ENCODE assay signal across 1 cellular context in genomic region chr6:36028088-36028886, GRCh38.
TF ChIP-seq lines count a peak whose summit lies in the region.

No MANE protein-coding gene starts in this region.

TF ChIP-seq in K562, 482 proteins besides CTCF, POLR2A, EP300 and RAD21 (continued from another document and continues in another):
- TF ChIP-seq ZNF318 (IDR thresholded peaks at IDR 0.05; ENCODE audit: borderline replicate concordance in 1 of 2, low read depth in 1 of 2) = no peak
- TF ChIP-seq NUFIP1 (IDR thresholded peaks at IDR 0.05; ENCODE audit: partially characterized antibody) = no peak
- no peak for TF ChIP-seq DLX4 (CRISPR knock-in tag; IDR thresholded peaks at IDR 0.05)
- TF ChIP-seq CHD7 (IDR thresholded peaks at IDR 0.05; ENCODE audit: low read depth, low read length) = no peak
- no peak for TF ChIP-seq ELF4 (CRISPR knock-in tag; IDR thresholded peaks at IDR 0.05)
- no peak for TF ChIP-seq TCF15 (CRISPR knock-in tag; IDR thresholded peaks at IDR 0.05)
- no peak for TF ChIP-seq ZNF699 (CRISPR knock-in tag; IDR thresholded peaks at IDR 0.05; ENCODE audit: insufficient replicate concordance)
- no peak for TF ChIP-seq HMGXB4 (CRISPR knock-in tag; IDR thresholded peaks at IDR 0.05)
- TF ChIP-seq ATF6 (CRISPR knock-in tag; IDR thresholded peaks at IDR 0.05) = no peak
- no peak for TF ChIP-seq ZNF217 (CRISPR knock-in tag; IDR thresholded peaks at IDR 0.05)
- TF ChIP-seq MAFF (IDR thresholded peaks at IDR 0.05; ENCODE audit: low read length) = no peak
- 0 out of 2 replicates have a peak, but pooled peaks have one; percentile 80 for TF ChIP-seq RERE (CRISPR knock-in tag; IDR thresholded peaks at IDR 0.05; ENCODE audit: borderline replicate concordance)
- no peak for TF ChIP-seq PHB (CRISPR knock-in tag; IDR thresholded peaks at IDR 0.05)
